27 cellular contexts compared by ENCODE assay signal in genomic region chr11:27693398-27693797, GRCh38. TPM values are rescaled to one million over a fixed set of nuclear protein-coding genes. Genes with fewer than 3 reads are reported as not detected.
"Had no signal": no experiment of that assay in that cellular context is flagged by ENCODE, and none has a peak within 500 bp of the region (broad histone marks: within the 10 kb centered on the region; RNA-seq: fewer than 3 reads in every experiment).

No MANE protein-coding gene starts in this region.

- H3K36me3 Mint-ChIP-seq: activated naive CD4-positive, alpha-beta T cell treated with anti-CD3 and anti-CD28 coated beads, Interleukin-2, amount 10 ng/mL, durations not matched to agents 7 days and 5 days had no signal

- H3K9me3 ChIP-seq: breast epithelium, esophagus muscularis mucosa, tibial artery had no signal

- DNase-seq: activated CD4-positive, alpha-beta T cell treated with anti-CD3 and anti-CD28 coated beads, Interleukin-2, amount 50 U/mL, for 1 hour; activated CD4-positive, CD25-positive, alpha-beta regulatory T cell treated with anti-CD3 and anti-CD28 coated beads, Interleukin-2, amount 50 U/mL, for 72 hours; activated CD8-positive, alpha-beta memory T cell treated with anti-CD3 and anti-CD28 coated beads, Interleukin-2, amount 50 U/mL, for 4 hours; activated naive CD4-positive, alpha-beta T cell treated with anti-CD3 and anti-CD28 coated beads, Interleukin-2, amount 10 ng/mL, durations not matched to agents 7 days and 5 days; activated naive CD8-positive, alpha-beta T cell treated with anti-CD3 and anti-CD28 coated beads, Interleukin-2, amount 50 U/mL, for 24 hours; activated T-cell treated with anti-CD3 and anti-CD28 coated beads, Interleukin-2, amount 50 U/mL, for 4 hours; aorta; effector memory CD4-positive, alpha-beta T cell; foreskin melanocyte; glutamatergic neuron; hypothalamus; kidney; midbrain; occipital lobe; retina; stimulated activated CD4-positive, alpha-beta T cell treated with anti-CD3 and anti-CD28 coated beads, Interleukin-12 subunit alpha, Interleukin-12 subunit beta, amount 100 ng/mL, for 4 hours; stimulated activated CD4-positive, alpha-beta T cell treated with anti-CD3 and anti-CD28 coated beads, Interleukin-1b, Interleukin-23, amount 100 ng/mL, for 48 hours; stimulated activated naive CD8-positive, alpha-beta T cell treated with anti-CD3 and anti-CD28 coated beads, Interleukin-15, Interleukin-2, amounts not matched to agents 100 U/mL and 50 U/mL, for 24 hours; substantia nigra; tibial artery had no signal

- H3K27ac Mint-ChIP-seq: activated naive CD4-positive, alpha-beta T cell treated with anti-CD3 and anti-CD28 coated beads, Interleukin-2, amount 10 ng/mL, durations not matched to agents 7 days and 5 days; activated naive CD8-positive, alpha-beta T cell treated with anti-CD3 and anti-CD28 coated beads, Interleukin-2, amount 50 U/mL, for 24 hours; dendritic cell treated with granulocyte-macrophage colony-stimulating factor and Interleukin-4, amounts not matched to agents 40 ng/mL and 50 ng/mL, for 4 days; T-helper 1 cell treated with Interleukin-12 subunit alpha and Interleukin-12 subunit beta and Interleukin-4 antibody, amounts not matched to agents 30 μg/mL and 1 μg/mL, for 36 hours had no signal

- H3K4me1 ChIP-seq: breast epithelium had no signal

- H3K27ac ChIP-seq: breast epithelium, esophagus muscularis mucosa, tibial artery had no signal

- H3K9me3 Mint-ChIP-seq: activated naive CD4-positive, alpha-beta T cell treated with anti-CD3 and anti-CD28 coated beads, Interleukin-2, amount 10 ng/mL, durations not matched to agents 7 days and 5 days; activated naive CD8-positive, alpha-beta T cell treated with anti-CD3 and anti-CD28 coated beads, Interleukin-2, amount 50 U/mL, for 24 hours; activated T-cell treated with anti-CD3 and anti-CD28 coated beads, Interleukin-2, amount 50 U/mL, for 4 hours; dendritic cell treated with granulocyte-macrophage colony-stimulating factor and Interleukin-4, amounts not matched to agents 40 ng/mL and 50 ng/mL, for 4 days; T-helper 1 cell treated with Interleukin-12 subunit alpha and Interleukin-12 subunit beta and Interleukin-4 antibody, amounts not matched to agents 30 μg/mL and 1 μg/mL, for 36 hours had no signal

- ATAC-seq: activated naive CD8-positive, alpha-beta T cell treated with anti-CD3 and anti-CD28 coated beads, Interleukin-2, amount 50 U/mL, for 24 hours; activated T-cell treated with anti-CD3 and anti-CD28 coated beads, Interleukin-2, amount 50 U/mL, for 4 hours; left lobe of liver; stimulated activated naive CD8-positive, alpha-beta T cell treated with anti-CD3 and anti-CD28 coated beads, Interleukin-15, Interleukin-2, amounts not matched to agents 100 U/mL and 50 U/mL, for 24 hours had no signal

- H3K4me1 Mint-ChIP-seq: activated naive CD4-positive, alpha-beta T cell treated with anti-CD3 and anti-CD28 coated beads, Interleukin-2, amount 10 ng/mL, durations not matched to agents 7 days and 5 days; activated naive CD8-positive, alpha-beta T cell treated with anti-CD3 and anti-CD28 coated beads, Interleukin-2, amount 50 U/mL, for 24 hours had no signal

- H3K27me3 ChIP-seq: breast epithelium, tibial artery had no signal

- H3K4me3 Mint-ChIP-seq: activated naive CD4-positive, alpha-beta T cell treated with anti-CD3 and anti-CD28 coated beads, Interleukin-2, amount 10 ng/mL, durations not matched to agents 7 days and 5 days; activated naive CD8-positive, alpha-beta T cell treated with anti-CD3 and anti-CD28 coated beads, Interleukin-2, amount 50 U/mL, for 24 hours; activated T-cell treated with anti-CD3 and anti-CD28 coated beads, Interleukin-2, amount 50 U/mL, for 4 hours; dendritic cell treated with granulocyte-macrophage colony-stimulating factor and Interleukin-4, amounts not matched to agents 40 ng/mL and 50 ng/mL, for 4 days; T-helper 1 cell treated with Interleukin-12 subunit alpha and Interleukin-12 subunit beta and Interleukin-4 antibody, amounts not matched to agents 30 μg/mL and 1 μg/mL, for 36 hours had no signal

- H3K4me3 ChIP-seq: breast epithelium, esophagus muscularis mucosa, lung, tibial artery had no signal

RNA-seq across cellular contexts. Expression of gene BDNF, which starts 6.9 kb away (rescaled TPM):
- polyA plus RNA-seq: neural cell had no signal
